In genomic region chr19:48713041-48713863, GRCh38 we compare ENCODE assay signal across 6 cellular contexts. TPM values are rescaled to one million over a fixed set of nuclear protein-coding genes. Genes with fewer than 3 reads are reported as not detected.
DNase-seq lines count a peak whose midpoint lies in the region; ATAC-seq and TF ChIP-seq lines count a peak whose summit lies in the region.

No MANE protein-coding gene starts in this region.

- POLR2A ChIA-PET in HCT116 (lab: Charles Lee) = interaction anchor here (0.6 to 3.4 kb wide), 7 partner anchors 12 to 75 kb away, joined by 3 to 18 read pairs (median 3); partner anchors contain the start of genes CA11 and FUT2

- TF ChIP-seq POLR2A in HCT116 (IDR thresholded peaks at IDR 0.05; ENCODE audit: borderline replicate concordance, extremely low read depth, insufficient read depth, insufficient read length) = no peak

- peak overlapping the region; percentile 78 for H3K9ac ChIP-seq in HCT116 (ENCODE audit: low read length)

- H3K9me2 ChIP-seq in HCT116 (ENCODE audit: insufficient read depth) = no peaks in the 10 kb centered on the region

- H3K4me3 ChIP-seq in HCT116 (replicated peaks in 1 of 2; ENCODE audit: low read depth in 1 of 2, low read length in 2 of 2) = peak overlapping the region; percentile 88 to 92
- peak overlapping the region; percentile 70 for H3K4me3 ChIP-seq in WERI-Rb-1 (ENCODE audit: low read depth, low read length)

- H2AFZ ChIP-seq in HCT116 (ENCODE audit: low read depth, low read length, poor library complexity, severe bottlenecking) = peak overlapping the region; percentile 27

- BruUV-seq in HCT116 (replicated peaks; lab: Mats Ljungman, UMichigan) = TSS peak; percentile 51

- no peak for TF ChIP-seq RAD21 in HCT116 (IDR thresholded peaks at IDR 0.05; ENCODE audit: low read depth)

- RAD21 ChIA-PET in HCT116 (lab: Charles Lee; ENCODE audit: low non-redundant PET in 1 of 2, low total read pairs in 2 of 2, uncharacterized antibody in 2 of 2, unreplicated experiment in 2 of 2) = interaction anchor here (0.6 to 1.2 kb wide), 4 partner anchors 15 to 276 kb away, joined by 3 to 5 read pairs (median 4); partner anchors contain the start of gene FUT2 (in 1 of the 2)

- DNase-seq in HCT116 (ENCODE audit: low read depth, low spot score) (no peak), WERI-Rb-1 (peak; percentile 71), left kidney (ENCODE audit: low read depth, low spot score) (peak; percentile 62), occipital lobe (lab: John Stamatoyannopoulos, UW) (no peak)

- no peaks in the 10 kb centered on the region for H4K20me1 ChIP-seq in HCT116 (ENCODE audit: insufficient read depth)

- H3K27me3 ChIP-seq in HCT116 (ENCODE audit: insufficient read depth, low read length) = no peaks in the 10 kb centered on the region
- H3K27me3 ChIP-seq in WERI-Rb-1 (ENCODE audit: insufficient read depth, low read depth, severe bottlenecking) = no peaks in the 10 kb centered on the region

- ATAC-seq in HCT116 (peak; percentile 29; the same call in 1 of the 2 replicates), HG03045 (IDR thresholded peaks at IDR 0.05; ENCODE audit: unreplicated experiment) (no peak), GM21737 (IDR thresholded peaks at IDR 0.05; ENCODE audit: unreplicated experiment) (no peak)

- H3K27ac ChIP-seq in HCT116 (ENCODE audit: low read depth, low read length) (peak overlapping the region; percentile 72), WERI-Rb-1 (peak overlapping the region; percentile 18; the same call in 1 of the 2 replicates)

- CTCF ChIA-PET in HCT116 (lab: Charles Lee) = interaction anchor here (1.0 to 2.3 kb wide), 4 partner anchors 8 to 38 kb away, joined by 4 to 7 read pairs (median 6); partner anchors contain the start of gene FUT2

- H3K4me1 ChIP-seq in HCT116 (ENCODE audit: control insufficient read depth in 1 of 2, insufficient read depth in 2 of 2, low read length in 2 of 2) = peaks cover 12 to 40% of the 10 kb centered on the region in 2 experiments

- no peaks in the 10 kb centered on the region for H3K36me3 ChIP-seq in HCT116 (ENCODE audit: control insufficient read depth in 1 of 2, insufficient read depth in 2 of 2, low read length in 2 of 2)
- no peaks in the 10 kb centered on the region for H3K36me3 ChIP-seq in WERI-Rb-1

- TF ChIP-seq CTCF in HCT116 (IDR thresholded peaks at IDR 0.05 in 2 of 3, conservative IDR thresholded peaks at IDR 0.05 in 1 of 3; ENCODE audit: borderline replicate concordance in 1 of 3, insufficient read depth in 1 of 3, low read depth in 2 of 3, low read length in 2 of 3) = peak in 1 of 3 experiments; percentile 49; a peak in 3 of 6 replicates
- TF ChIP-seq CTCF in WERI-Rb-1 (IDR thresholded peaks at IDR 0.05; ENCODE audit: low read depth, low read length) = no peak; the same call in 1 of the 2 replicates

- no peaks in the 10 kb centered on the region for H3K79me2 ChIP-seq in HCT116 (ENCODE audit: insufficient read depth, low read length)

- H3K9me3 ChIP-seq in HCT116 (ENCODE audit: control insufficient read depth in 1 of 2, insufficient read depth in 1 of 2, low read depth in 1 of 2, low read length in 2 of 2) (no peaks in the 10 kb centered on the region), WERI-Rb-1 (ENCODE audit: severe bottlenecking) (no peaks in the 10 kb centered on the region)

- intact Hi-C loops in HCT116 (cut with micrococcal nuclease) = loop anchor here (5.0 kb wide), 1 partner anchor 34 kb away; the partner anchor contains the start of gene IZUMO1

- peak overlapping the region; percentile 88 for H3K4me2 ChIP-seq in HCT116 (ENCODE audit: low read length)

TF ChIP-seq in HCT116, 20 proteins besides CTCF, POLR2A, EP300 and RAD21:
- TF ChIP-seq EGR1 (IDR thresholded peaks at IDR 0.05; ENCODE audit: low read depth) (no peak), FOSL1 (IDR thresholded peaks at IDR 0.05; ENCODE audit: low read depth) (no peak), ATF3 (IDR thresholded peaks at IDR 0.05) (no peak), SP1 (IDR thresholded peaks at IDR 0.05; ENCODE audit: low read depth) (no peak), ZFX (IDR thresholded peaks at IDR 0.05) (no peak), EZH2 (IDR thresholded peaks at IDR 0.05) (no peak), YY1 (IDR thresholded peaks at IDR 0.05; ENCODE audit: extremely low read depth, insufficient replicate concordance, low read depth, low read length) (no peak), TCF7L2 (IDR thresholded peaks at IDR 0.05; ENCODE audit: borderline replicate concordance, extremely low read depth, insufficient read depth, insufficient read length) (no peak), ZBTB33 (IDR thresholded peaks at IDR 0.05; ENCODE audit: extremely low read depth, insufficient replicate concordance, low read length) (no peak), JUND (IDR thresholded peaks at IDR 0.05) (no peak), SRF (IDR thresholded peaks at IDR 0.05; ENCODE audit: low read depth) (no peak), POLR2AphosphoS5 (IDR thresholded peaks at IDR 0.05; ENCODE audit: low read depth, low read length) (no peak), ZNF274 (IDR thresholded peaks at IDR 0.05; ENCODE audit: low read depth, low read length) (no peak), CBX3 (IDR thresholded peaks at IDR 0.05; ENCODE audit: low read depth) (no peak)

RNA-seq across cellular contexts. Expression of gene MAMSTR, which starts 6.3 kb away (rescaled TPM):
- total RNA-seq in HCT116 (2021; ENCODE audit: unreplicated experiment) = 1.3 TPM
- polyA plus RNA-seq in HCT116 (2012) = 0.85 and 0.91 TPM in 2 replicates
- total RNA-seq in occipital lobe = 0.62 TPM

RNA-seq across cellular contexts. Expression of gene FUT2, which starts 17.5 kb away (rescaled TPM):
- total RNA-seq in HCT116 (2021; ENCODE audit: unreplicated experiment) (12.5 TPM), occipital lobe (not detected)
- 14.5 and 15.7 TPM in 2 replicates for polyA plus RNA-seq in HCT116 (2012)

RNA-seq across cellular contexts. Expression of gene RASIP1, which starts 27.2 kb away (rescaled TPM):
- total RNA-seq in HCT116 (2021; ENCODE audit: unreplicated experiment) (1.9 TPM), occipital lobe (3.3 TPM)
- 1.8 and 1.9 TPM in 2 replicates for polyA plus RNA-seq in HCT116 (2012)

RNA-seq across cellular contexts. Expression of gene IZUMO1, which starts 33.5 kb away (rescaled TPM):
- total RNA-seq in HCT116 (2021; ENCODE audit: unreplicated experiment) (1.7 TPM), occipital lobe (0.16 TPM)
- polyA plus RNA-seq in HCT116 (2012) = 1.5 and 2.0 TPM in 2 replicates

RNA-seq across cellular contexts. Expression of gene FUT1, which starts 39.2 kb away (rescaled TPM):
- 14.1 TPM for total RNA-seq in HCT116 (2021; ENCODE audit: unreplicated experiment)
- 11.8 and 13.1 TPM in 2 replicates for polyA plus RNA-seq in HCT116 (2012)
- total RNA-seq in occipital lobe = 0.47 TPM

Comparison
In these comparisons a context has a peak if more than half of its experiments do, and no peak if none do; other contexts are left out.
1. DNase-seq: peak in WERI-Rb-1 (single experiment) and left kidney (single experiment); none in HCT116 (single experiment) and occipital lobe (single experiment).
2. RNA of gene FUT2, which starts 17.5 kb away (total RNA-seq): 12.5 TPM in HCT116 (single experiment); not detected in occipital lobe (single experiment); every median in the first group is over 10 times any median in the second.